8 cellular contexts compared by ENCODE assay signal in genomic region chr12:48788852-48789775, GRCh38. TPM values are rescaled to one million over a fixed set of nuclear protein-coding genes. Genes with fewer than 3 reads are reported as not detected.
DNase-seq lines count a peak whose midpoint lies in the region; ATAC-seq and TF ChIP-seq lines count a peak whose summit lies in the region.

TSS of gene ADCY6 (minus strand) at chr12:48789089. CDS start at chr12:48783434, 5,655 bp downstream.

- DNase-seq in DMS 273 (lab: John Stamatoyannopoulos, UW; ENCODE audit: unreplicated experiment) (peak; percentile 51), DMS 273 treated with DMSO at 0.1 percent for 48 hours (lab: John Stamatoyannopoulos, UW) (no peak), lung microvascular endothelial cell (ENCODE audit: low read depth in 2 of 2) (peak; percentile 86), testis (peak; percentile 82)

- intact Hi-C loops in testis (cut with DNase I; ENCODE audit: low total_unique reads) = no loop called here

- ATAC-seq in HG03342 (IDR thresholded peaks at IDR 0.05; ENCODE audit: unreplicated experiment) (peak; percentile 51), SK-N-SH treated with all-trans-retinoic acid at 6 μM for 48 hours (peak; percentile 87), GM21390 (IDR thresholded peaks at IDR 0.05; ENCODE audit: unreplicated experiment) (no peak)

- peak within 1 kb of the TSS; percentile 60 to 79 for H3K27ac ChIP-seq in testis

- no peaks in the 10 kb centered on the region for H3K36me3 ChIP-seq in testis (ENCODE audit: low read depth, missing control alignments)

- peaks cover 21% of the 10 kb centered on the region for H3K4me1 ChIP-seq in testis

- in situ Hi-C loops in endometrial microvascular endothelial cells (cut with HindIII; ENCODE audit: inconsistent ontology term, low pct_unique_long_range_greater_than_20kb, low sequenced_read_pairs) = no loop called here

- H3K27me3 ChIP-seq in testis = no peaks in the 10 kb centered on the region

- WGBS in testis, 2 donors = 1 to 2% methylated on average over 35 to 70 of the region's 86 CpGs

- peak within 1 kb of the TSS; percentile 71 to 77 for H3K4me3 ChIP-seq in testis

- no peak for TF ChIP-seq CTCF in testis (IDR thresholded peaks at IDR 0.05)

- TF ChIP-seq POLR2A in testis (IDR thresholded peaks at IDR 0.05) = no peak

- H3K9me3 ChIP-seq in testis = no peaks in the 10 kb centered on the region

TF ChIP-seq in SK-N-SH treated with all-trans-retinoic acid at 6 μM for 48 hours, 23 proteins besides CTCF, POLR2A, EP300 and RAD21:
- TF ChIP-seq BACH2 (CRISPR knock-in tag; IDR thresholded peaks at IDR 0.05; ENCODE audit: borderline replicate concordance) = no peak
- no peak for TF ChIP-seq CREB5 (CRISPR knock-in tag; IDR thresholded peaks at IDR 0.05; ENCODE audit: low read depth)
- no peak for TF ChIP-seq CSRNP3 (CRISPR knock-in tag; IDR thresholded peaks at IDR 0.05)
- TF ChIP-seq CSDC2 (CRISPR knock-in tag; IDR thresholded peaks at IDR 0.05) = no peak
- no peak for TF ChIP-seq TOX (CRISPR knock-in tag; IDR thresholded peaks at IDR 0.05; ENCODE audit: borderline replicate concordance)
- no peak for TF ChIP-seq PPARA (CRISPR knock-in tag; IDR thresholded peaks at IDR 0.05; ENCODE audit: borderline replicate concordance)
- no peak for TF ChIP-seq ZNF70 (CRISPR knock-in tag; IDR thresholded peaks at IDR 0.05)
- TF ChIP-seq SNAI2 (CRISPR knock-in tag; IDR thresholded peaks at IDR 0.05) = no peak
- no peak for TF ChIP-seq ZFP3 (CRISPR knock-in tag; IDR thresholded peaks at IDR 0.05)
- TF ChIP-seq RARB (CRISPR knock-in tag; IDR thresholded peaks at IDR 0.05) = no peak
- TF ChIP-seq TSHZ2 (CRISPR knock-in tag; IDR thresholded peaks at IDR 0.05) = no peak

RNA-seq across cellular contexts. Expression of gene ADCY6, which starts in this region (rescaled TPM):
- total RNA-seq in endometrial microvascular endothelial cells (ENCODE audit: inconsistent ontology term) (15.6 TPM), lung microvascular endothelial cell (22.9 and 36.3 TPM in 2 replicates), testis (10 to 100 TPM; 24.5 to 26.3 TPM)
- polyA plus RNA-seq in testis (ENCODE audit: insufficient read depth, low read depth, low replicate concordance) = 16.5 TPM
